In genomic region chr10:50541921-50542320, GRCh38 we compare ENCODE assay signal across 16 cellular contexts.
DNase-seq lines count a peak whose midpoint lies in the region; ATAC-seq and TF ChIP-seq lines count a peak whose summit lies in the region.
"Had no signal": no experiment of that assay in that cellular context is flagged by ENCODE, and none has a peak within 500 bp of the region (broad histone marks: within the 10 kb centered on the region; RNA-seq: fewer than 3 reads in every experiment).

No MANE protein-coding gene starts in this region.

- H3K27me3 ChIP-seq in GM23338 (ENCODE audit: insufficient read depth) (no peaks in the 10 kb centered on the region), right cardiac atrium (ENCODE audit: control insufficient read depth, insufficient read depth) (no peaks in the 10 kb centered on the region), H7 (ENCODE audit: control insufficient read depth, insufficient read depth, low read length) (no peaks in the 10 kb centered on the region)

- 94% methylated on average over 4 of the region's 4 CpGs for WGBS in right cardiac atrium

- CTCF ChIA-PET in GM10248 (lab: Yijun Ruan, JAX): no interaction called here
- CTCF ChIA-PET in T-cell (lab: Charles Lee): no interaction called here

- no peaks in the 10 kb centered on the region for H3K9me3 ChIP-seq in right cardiac atrium (ENCODE audit: control insufficient read depth, low read length)

- POLR2A ChIA-PET in GM10248 (lab: Yijun Ruan, JAX) (no interaction called here), T-cell (lab: Charles Lee) (no interaction called here)

- TF ChIP-seq CTCF in GM10248 (IDR thresholded peaks at IDR 0.05; ENCODE audit: control extremely low read depth, extremely low read depth, low read depth, missing control alignments) (no peak), GM23338 (conservative IDR thresholded peaks at IDR 0.05; ENCODE audit: low read depth in 2 of 2) (no peak)

- H3K27ac ChIP-seq in GM23338 (ENCODE audit: low read depth) (no peak overlapping the region), right cardiac atrium (ENCODE audit: low read length) (no peak overlapping the region)

- H3K9me3 Mint-ChIP-seq in GM23338 (0 out of 3 replicates have a peak, but pooled peaks cover under 1% of the 10 kb centered on the region), T-cell (no peaks in the 10 kb centered on the region)

- no peak overlapping the region for H2AFZ ChIP-seq in GM23338

- H3K4me1 ChIP-seq in GM23338 (ENCODE audit: insufficient read depth) (peaks cover 11% of the 10 kb centered on the region), right cardiac atrium (ENCODE audit: control insufficient read depth, insufficient read depth, low read length) (peaks cover 7% of the 10 kb centered on the region)

- intact Hi-C loops in right cardiac atrium (cut with DNase I): no loop called here

- H3K4me3 Mint-ChIP-seq in GM23338: no peak overlapping the region
- H3K4me3 Mint-ChIP-seq in T-cell: no peak overlapping the region
- H3K4me3 Mint-ChIP-seq: naive thymus-derived CD4-positive, alpha-beta T cell had no signal

- peak; percentile 39 for DNase-seq in GM10248 (ENCODE audit: extremely low spot score)
- no peak for DNase-seq in GM23338 (ENCODE audit: low spot score)
- DNase-seq in OCI-M1 (lab: John Stamatoyannopoulos, UW): peak; percentile 38
- no peak for DNase-seq in right cardiac atrium
- DNase-seq in H7: no peak
- no peak for DNase-seq in T-cell
- no peak for DNase-seq in effector CD4-positive, alpha-beta T cell
- DNase-seq: AML-193; left cardiac atrium; naive thymus-derived CD4-positive, alpha-beta T cell; NCI-H1105 treated with DMSO at 0.1 percent for 48 hours; NCI-H446; retina; stimulated activated naive CD4-positive, alpha-beta T cell treated with Interleukin-2 at 50 U/mL for 16 hours had no signal

- H3F3A ChIP-seq in GM23338 (replicated peaks; ENCODE audit: low read depth): no peaks in the 10 kb centered on the region

- H3K27ac Mint-ChIP-seq in GM23338 (0 out of 2 replicates have a peak overlapping the region, but pooled peaks have one; percentile 19), T-cell (no peak overlapping the region)
- H3K27ac Mint-ChIP-seq: T-helper 1 cell treated with Interleukin-12 subunit alpha and Interleukin-12 subunit beta and Interleukin-4 antibody, amounts not matched to agents 30 μg/mL and 1 μg/mL, for 36 hours had no signal

- peaks cover 76% of the 10 kb centered on the region for H3K79me2 ChIP-seq in GM23338 (replicated peaks; ENCODE audit: insufficient read depth)

- peak; percentile 37 for ATAC-seq in GM18861 (IDR thresholded peaks at IDR 0.05; ENCODE audit: unreplicated experiment)
- no peak for ATAC-seq in GM23338
- ATAC-seq in right cardiac atrium: no peak
- no peak for ATAC-seq in T-cell (replicated peaks in 1 of 4)
- ATAC-seq: left cardiac atrium; naive thymus-derived CD4-positive, alpha-beta T cell had no signal

- 0 out of 2 replicates have a peak, but pooled peaks cover 2% of the 10 kb centered on the region for H3K9me2 ChIP-seq in GM23338 (ENCODE audit: insufficient read depth)

- no peaks in the 10 kb centered on the region for H4K20me1 ChIP-seq in GM23338 (replicated peaks; ENCODE audit: insufficient read depth)

- H3K36me3 ChIP-seq in GM23338 (ENCODE audit: insufficient read depth) (no peaks in the 10 kb centered on the region), H7 (replicated peaks; ENCODE audit: control insufficient read depth, insufficient read depth, low read length) (no peaks in the 10 kb centered on the region)

- H3K36me3 Mint-ChIP-seq in GM23338 (ENCODE audit: low read depth) (peaks cover 2% of the 10 kb centered on the region; the same call in 2 of the 3 replicates), T-cell (peaks cover 3% of the 10 kb centered on the region)

- H3K27me3 Mint-ChIP-seq in GM23338 (ENCODE audit: insufficient read depth, low read depth, poor library complexity): peaks cover 14% of the 10 kb centered on the region
- no peaks in the 10 kb centered on the region for H3K27me3 Mint-ChIP-seq in T-cell
- H3K27me3 Mint-ChIP-seq: naive thymus-derived CD4-positive, alpha-beta T cell had no signal

- H3K4me3 ChIP-seq in GM23338 (no peak overlapping the region), right cardiac atrium (ENCODE audit: low read length) (no peak overlapping the region), H7 (ENCODE audit: insufficient read depth, low read depth, low read length) (no peak overlapping the region)

- H3K4me2 ChIP-seq in GM23338: no peak overlapping the region

- H3K4me1 Mint-ChIP-seq in GM23338: peaks cover 33% of the 10 kb centered on the region
- peaks cover 75 to 81% (median 75%) of the 10 kb centered on the region in 3 donors for H3K4me1 Mint-ChIP-seq in T-cell

TF ChIP-seq in GM23338, 12 proteins besides CTCF, POLR2A, EP300 and RAD21 (continues in another document):
- no peak for TF ChIP-seq EZH2phosphoT487 (IDR thresholded peaks at IDR 0.05; ENCODE audit: unreplicated experiment)
- no peak for TF ChIP-seq ZNF331 (CRISPR knock-in tag; IDR thresholded peaks at IDR 0.05; ENCODE audit: low read depth)
- no peak for TF ChIP-seq ZNF462 (CRISPR knock-in tag; IDR thresholded peaks at IDR 0.05)
- TF ChIP-seq JUNB (IDR thresholded peaks at IDR 0.05; ENCODE audit: unreplicated experiment): no peak
- TF ChIP-seq STAT1 (IDR thresholded peaks at IDR 0.05; ENCODE audit: unreplicated experiment): no peak
- TF ChIP-seq ZNF114 (CRISPR knock-in tag; IDR thresholded peaks at IDR 0.05): no peak
- TF ChIP-seq ETS1 (IDR thresholded peaks at IDR 0.05): no peak
- TF ChIP-seq NANOG (IDR thresholded peaks at IDR 0.05; ENCODE audit: borderline replicate concordance): no peak
- no peak for TF ChIP-seq CREB1 (CRISPR knock-in tag; IDR thresholded peaks at IDR 0.05; ENCODE audit: low read depth)
- no peak for TF ChIP-seq EZH2 (IDR thresholded peaks at IDR 0.05; ENCODE audit: low read depth, unreplicated experiment)

Comparison
In these comparisons a context has a peak if more than half of its experiments do, and no peak if none do; other contexts are left out.
1. DNase-seq: peak in GM10248 (single experiment) and OCI-M1 (single experiment); none in GM23338 (single experiment), right cardiac atrium (0 of 3), H7 (single experiment), T-cell (0 of 34) and effector CD4-positive, alpha-beta T cell (single experiment).